8 cellular contexts compared by ENCODE assay signal in the genomic region with DNA sequence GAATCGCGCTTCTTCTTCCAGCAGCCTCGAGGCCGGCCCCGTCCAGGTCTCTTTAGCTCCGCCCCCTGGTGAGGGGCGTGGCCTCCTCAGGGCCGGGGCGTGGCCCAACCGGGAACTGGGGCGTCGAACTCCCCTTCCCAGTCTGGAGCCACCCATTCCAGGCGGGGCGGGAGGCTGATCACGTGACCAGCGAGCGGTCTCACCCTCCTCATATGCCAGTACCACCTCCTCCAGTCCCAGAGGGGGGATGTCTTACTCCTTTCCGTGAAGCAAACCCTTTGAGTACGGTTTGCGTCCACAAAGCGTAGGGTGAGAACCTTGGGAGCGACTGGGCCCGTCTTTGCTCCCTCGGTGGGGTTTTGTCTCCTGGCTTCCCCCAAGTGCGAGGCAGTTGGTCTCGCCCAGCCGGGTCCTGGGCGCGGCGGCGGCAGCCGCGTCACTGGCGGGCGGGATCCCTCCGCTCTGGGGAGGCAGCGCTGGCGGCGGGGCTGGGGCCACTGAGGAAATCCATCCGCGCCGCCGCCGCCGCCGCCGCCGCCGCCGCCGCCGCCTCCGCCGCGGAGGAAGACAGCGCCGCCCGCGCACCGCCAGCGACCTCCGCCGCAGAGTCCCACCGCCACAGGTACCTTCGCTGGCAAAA. TPM values are rescaled to one million over a fixed set of nuclear protein-coding genes. Genes with fewer than 3 reads are reported as not detected.
DNase-seq lines count a peak whose midpoint lies in the region; ATAC-seq and TF ChIP-seq lines count a peak whose summit lies in the region.

Gene GNB2, plus strand, starts transcription at position 439 of the 640 bp plus-strand sequence. CDS start 2,526 bp downstream, outside the sequence.

- H3K27me3 Mint-ChIP-seq in activated CD4-positive, alpha-beta T cell treated with anti-CD3 and anti-CD28 coated beads, Interleukin-2, amount 10 ng/mL, durations not matched to agents 24 days and 14 days, result peaks cover 14% of the 10 kb centered on the region

- H3K4me1 Mint-ChIP-seq in activated CD4-positive, alpha-beta T cell treated with anti-CD3 and anti-CD28 coated beads, Interleukin-2, amount 10 ng/mL, durations not matched to agents 24 days and 14 days, result peaks cover 12% of the 10 kb centered on the region

- ATAC-seq in GM19324 (IDR thresholded peaks at IDR 0.05; ENCODE audit: low FRiP score, unreplicated experiment), result peak; percentile 76
- ATAC-seq in HG03469 (IDR thresholded peaks at IDR 0.05; ENCODE audit: unreplicated experiment), result peak; percentile 36
- ATAC-seq in left colon, result peak; percentile 83

- peak within 1 kb of the TSS; percentile 94 for H3K27ac Mint-ChIP-seq in activated CD4-positive, alpha-beta T cell treated with anti-CD3 and anti-CD28 coated beads, Interleukin-2, amount 10 ng/mL, durations not matched to agents 24 days and 14 days

- peak within 1 kb of the TSS; percentile 98 to 99 for H3K27ac ChIP-seq in coronary artery

- no peak for TF ChIP-seq CTCF in BE2C (IDR thresholded peaks at IDR 0.05; ENCODE audit: low read depth, low read length)
- TF ChIP-seq CTCF in coronary artery (IDR thresholded peaks at IDR 0.05), result no peak

- peaks cover 17% of the 10 kb centered on the region for H3K36me3 Mint-ChIP-seq in activated CD4-positive, alpha-beta T cell treated with anti-CD3 and anti-CD28 coated beads, Interleukin-2, amount 10 ng/mL, durations not matched to agents 24 days and 14 days (ENCODE audit: low read depth)

- DNase-seq in BE2C (peak; percentile 99), NCI-H526 treated with DMSO at 0.1 percent for 48 hours (lab: John Stamatoyannopoulos, UW) (peak; percentile 97), coronary artery (ENCODE audit: low spot score) (peak; percentile 100), left colon (peak; percentile 99 to 100)
- peak; percentile 100 for DNase-seq in activated CD4-positive, alpha-beta T cell treated with anti-CD3 and anti-CD28 coated beads, Interleukin-2, amount 10 ng/mL, durations not matched to agents 24 days and 14 days
- peak; percentile 99 for DNase-seq in stimulated activated CD4-positive, alpha-beta T cell treated with anti-CD3 and anti-CD28 coated beads, Interleukin-1b, Interleukin-23, amount 100 ng/mL, for 48 hours

- peaks cover 9% of the 10 kb centered on the region for H3K4me1 ChIP-seq in BE2C

- H3K9me3 ChIP-seq in BE2C, result no peaks in the 10 kb centered on the region

- H3K4me3 ChIP-seq in BE2C (ENCODE audit: low read depth, low read length) (peak within 1 kb of the TSS; percentile 92), coronary artery (peak within 1 kb of the TSS; percentile 96)

- peak within 1 kb of the TSS; percentile 96 for H3K4me3 Mint-ChIP-seq in activated CD4-positive, alpha-beta T cell treated with anti-CD3 and anti-CD28 coated beads, Interleukin-2, amount 10 ng/mL, durations not matched to agents 24 days and 14 days

- intact Hi-C loops in activated CD4-positive, alpha-beta T cell treated with anti-CD3 and anti-CD28 coated beads, Interleukin-2, amount 10 ng/mL, durations not matched to agents 24 days and 14 days (cut with micrococcal nuclease), result loop anchor here (1.0 to 2.0 kb wide), 5 partner anchors 17 to 87 kb away; partner anchors contain the start of genes ACTL6B, FBXO24, LRCH4 and MOSPD3
- intact Hi-C loops in left colon (cut with DNase I, micrococcal nuclease), result no loop called here

- H3K36me3 ChIP-seq in BE2C, result peaks cover 20% of the 10 kb centered on the region

- no peaks in the 10 kb centered on the region for H3K27me3 ChIP-seq in BE2C

- no peaks in the 10 kb centered on the region for H3K9me3 Mint-ChIP-seq in activated CD4-positive, alpha-beta T cell treated with anti-CD3 and anti-CD28 coated beads, Interleukin-2, amount 10 ng/mL, durations not matched to agents 24 days and 14 days

RNA-seq across cellular contexts. Expression of gene GNB2, which starts in this region (rescaled TPM):
- polyA plus RNA-seq in BE2C (2012; ENCODE audit: insufficient read depth, insufficient read length, low read depth), result 1,024 TPM
- 205 and 211 TPM in 2 replicates for total RNA-seq in activated CD4-positive, alpha-beta T cell treated with anti-CD3 and anti-CD28 coated beads, Interleukin-2, amount 10 ng/mL, durations not matched to agents 24 days and 14 days
- 100 to 1,000 TPM; 273 to 279 TPM for total RNA-seq in left colon

Comparison
In these comparisons a context has a peak if more than half of its experiments do, and no peak if none do; other contexts are left out.
1. Peak in every context shown above with its lines: DNase-seq, ATAC-seq, H3K4me3 ChIP-seq and H3K27ac ChIP-seq.